In genomic region chr5:141605523-141606277, GRCh38 we compare ENCODE assay signal across 8 cellular contexts. TPM values are rescaled to one million over a fixed set of nuclear protein-coding genes. Genes with fewer than 3 reads are reported as not detected.
A peak's percentile ranks its signal among the peaks of the same experiment; 100 is the strongest.
DNase-seq lines count a peak whose midpoint lies in the region; ATAC-seq and TF ChIP-seq lines count a peak whose summit lies in the region.

No MANE protein-coding gene starts in this region.

- DNase-seq in DND-41 (peak; percentile 88), MG63 (peak; percentile 76), esophagus squamous epithelium (lab: John Stamatoyannopoulos, UW) (peak; percentile 34), A172 (ENCODE audit: low spot score) (no peak), HAP-1 (ENCODE audit: low spot score in 2 of 2) (no peak)
- DNase-seq in activated CD8-positive, alpha-beta T cell treated with anti-CD3 and anti-CD28 coated beads, Interleukin-2, amount 10 ng/mL, durations not matched to agents 7 days and 5 days = peak; percentile 90
- peak; percentile 41 to 42 for DNase-seq in stimulated activated CD4-positive, alpha-beta T cell treated with anti-CD3 and anti-CD28 coated beads, Interleukin-12 subunit alpha, Interleukin-12 subunit beta, amount 100 ng/mL, for 24 hours (ENCODE audit: low read depth in 2 of 2)

- peak overlapping the region in 1 of 2 experiments; percentile 45; a peak in 2 of 4 replicates for H3K4me3 ChIP-seq in DND-41 (ENCODE audit: low read depth in 1 of 2, low read length in 2 of 2)
- H3K4me3 ChIP-seq in MG63 = no peak overlapping the region
- H3K4me3 ChIP-seq in esophagus squamous epithelium = peak overlapping the region in 1 of 4 donors; percentile 9
- H3K4me3 ChIP-seq in HAP-1 = no peak overlapping the region

- no peaks in the 10 kb centered on the region for H3K9me3 Mint-ChIP-seq in activated CD8-positive, alpha-beta T cell treated with anti-CD3 and anti-CD28 coated beads, Interleukin-2, amount 10 ng/mL, durations not matched to agents 7 days and 5 days (ENCODE audit: insufficient read depth)

- H3K9me3 ChIP-seq in DND-41 (ENCODE audit: insufficient read depth, low read length, severe bottlenecking) = no peaks in the 10 kb centered on the region
- H3K9me3 ChIP-seq in MG63 = no peaks in the 10 kb centered on the region
- no peaks in the 10 kb centered on the region for H3K9me3 ChIP-seq in esophagus squamous epithelium
- H3K9me3 ChIP-seq in HAP-1 = no peaks in the 10 kb centered on the region

- 40 to 70% methylated on average over 6 of the region's 6 CpGs for WGBS in esophagus squamous epithelium, 2 donors

- H2AFZ ChIP-seq in DND-41 (ENCODE audit: low read depth, low read length) = peak overlapping the region; percentile 61; the same call in 1 of the 2 replicates

- H4K20me1 ChIP-seq in DND-41 (ENCODE audit: insufficient read depth, low read length) = peaks cover 6% of the 10 kb centered on the region; the same call in 1 of the 2 replicates

- H3K27ac Mint-ChIP-seq in activated CD8-positive, alpha-beta T cell treated with anti-CD3 and anti-CD28 coated beads, Interleukin-2, amount 10 ng/mL, durations not matched to agents 7 days and 5 days = peak overlapping the region; percentile 97

- peaks cover 91% of the 10 kb centered on the region for H3K79me2 ChIP-seq in DND-41 (ENCODE audit: insufficient read depth, low read length)

- peaks cover 88% of the 10 kb centered on the region for H3K4me1 Mint-ChIP-seq in activated CD8-positive, alpha-beta T cell treated with anti-CD3 and anti-CD28 coated beads, Interleukin-2, amount 10 ng/mL, durations not matched to agents 7 days and 5 days (ENCODE audit: low read depth)

- H3K27me3 ChIP-seq in DND-41 (ENCODE audit: insufficient read depth, low read length, poor library complexity) (no peaks in the 10 kb centered on the region), MG63 (no peaks in the 10 kb centered on the region), esophagus squamous epithelium (no peaks in the 10 kb centered on the region), HAP-1 (ENCODE audit: low read depth) (no peaks in the 10 kb centered on the region)

- H3K4me3 Mint-ChIP-seq in activated CD8-positive, alpha-beta T cell treated with anti-CD3 and anti-CD28 coated beads, Interleukin-2, amount 10 ng/mL, durations not matched to agents 7 days and 5 days = peak overlapping the region; percentile 77

- H3K4me2 ChIP-seq in DND-41 (ENCODE audit: insufficient read depth, low read length) = peak overlapping the region; percentile 57

- H3K36me3 ChIP-seq in DND-41 (ENCODE audit: insufficient read depth, low read length) (peaks cover 13% of the 10 kb centered on the region; the same call in 1 of the 2 replicates), MG63 (peaks cover 8% of the 10 kb centered on the region; the same call in 1 of the 2 replicates), esophagus squamous epithelium (peaks cover 0 to 9% (median 0%) of the 10 kb centered on the region in 3 donors), HAP-1 (replicated peaks) (peaks cover 4% of the 10 kb centered on the region; the same call in 1 of the 2 replicates)

- intact Hi-C loops in esophagus squamous epithelium (cut with DNase I) = no loop called here

- CTCF ChIA-PET in activated CD8-positive, alpha-beta T cell treated with anti-CD3 and anti-CD28 coated beads, Interleukin-2, amount 10 ng/mL, durations not matched to agents 7 days and 5 days (lab: Charles Lee) = interaction anchor here (0.6 to 6.0 kb wide), 9 partner anchors 8 to 45 kb away, joined by 3 to 108 read pairs (median 11); partner anchors contain the start of genes DIAPH1, FCHSD1, HDAC3 and RELL2

- in situ Hi-C loops in HAP-1 (cut with MboI; ENCODE audit: low sequenced_read_pairs) = no loop called here

- H3K36me3 Mint-ChIP-seq in activated CD8-positive, alpha-beta T cell treated with anti-CD3 and anti-CD28 coated beads, Interleukin-2, amount 10 ng/mL, durations not matched to agents 7 days and 5 days (ENCODE audit: low read depth) = peaks cover 57% of the 10 kb centered on the region

- peak overlapping the region; percentile 56 for H3K9ac ChIP-seq in DND-41 (ENCODE audit: low read depth, low read length)

- H3K4me1 ChIP-seq in DND-41 (ENCODE audit: insufficient read depth, low read length) = peaks cover 93% of the 10 kb centered on the region
- H3K4me1 ChIP-seq in esophagus squamous epithelium = peaks cover 11 to 52% (median 15%) of the 10 kb centered on the region in 3 donors
- peaks cover 13% of the 10 kb centered on the region for H3K4me1 ChIP-seq in HAP-1

- H3K27me3 Mint-ChIP-seq in activated CD8-positive, alpha-beta T cell treated with anti-CD3 and anti-CD28 coated beads, Interleukin-2, amount 10 ng/mL, durations not matched to agents 7 days and 5 days (ENCODE audit: low read depth) = no peaks in the 10 kb centered on the region

- TF ChIP-seq POLR2A in esophagus squamous epithelium (IDR thresholded peaks at IDR 0.05) = no peak

- POLR2A ChIA-PET in activated CD8-positive, alpha-beta T cell treated with anti-CD3 and anti-CD28 coated beads, Interleukin-2, amount 10 ng/mL, durations not matched to agents 7 days and 5 days (lab: Charles Lee) = interaction anchor here (0.6 to 4.3 kb wide), 9 partner anchors 9 to 941 kb away, joined by 3 to 30 read pairs (median 4); partner anchors contain the start of genes DIAPH1, HDAC3, RELL2 and WDR55

- peak; percentile 7 for TF ChIP-seq CTCF in DND-41 (IDR thresholded peaks at IDR 0.05; ENCODE audit: borderline replicate concordance, extremely low read depth, low read length, poor library complexity, severe bottlenecking)
- no peak for TF ChIP-seq CTCF in esophagus squamous epithelium (IDR thresholded peaks at IDR 0.05)

- H3K27ac ChIP-seq in DND-41 (ENCODE audit: low read length) = peak overlapping the region; percentile 92
- H3K27ac ChIP-seq in esophagus squamous epithelium = peak overlapping the region; percentile 33 to 87 (median 76)

- ATAC-seq in DND-41 (ENCODE audit: insufficient read depth, low read depth) (peak; percentile 96), GM21723 (IDR thresholded peaks at IDR 0.05; ENCODE audit: unreplicated experiment) (peak; percentile 95)
- ATAC-seq in activated CD8-positive, alpha-beta T cell treated with anti-CD3 and anti-CD28 coated beads, Interleukin-2, amount 10 ng/mL, durations not matched to agents 7 days and 5 days = peak; percentile 91

RNA-seq across cellular contexts. Expression of gene DIAPH1, which starts 13.1 kb away (rescaled TPM):
- total RNA-seq in MG63 (2014; rRNA removed; shearing (Covaris generic); ENCODE audit: low replicate concordance) = 28.4 and 43.9 TPM in 2 replicates
- 100 to 1,000 TPM; 281 to 286 TPM for total RNA-seq in activated CD8-positive, alpha-beta T cell treated with anti-CD3 and anti-CD28 coated beads, Interleukin-2, amount 10 ng/mL, durations not matched to agents 7 days and 5 days
- 100 to 1,000 TPM in 3 of 4 donors, 10 to 100 TPM in 1; 63.0 to 157 (median 124) TPM for total RNA-seq in esophagus squamous epithelium
- 28.2 and 32.9 TPM in 2 replicates for total RNA-seq in A172 (2014; rRNA removed; shearing (Covaris generic))

RNA-seq across cellular contexts. Expression of gene HDAC3, which starts 30.9 kb away (rescaled TPM):
- total RNA-seq in MG63 (2014; rRNA removed; shearing (Covaris generic); ENCODE audit: low replicate concordance) = 122 and 169 TPM in 2 replicates
- 10 to 100 TPM; 88.1 to 91.8 TPM for total RNA-seq in activated CD8-positive, alpha-beta T cell treated with anti-CD3 and anti-CD28 coated beads, Interleukin-2, amount 10 ng/mL, durations not matched to agents 7 days and 5 days
- total RNA-seq in esophagus squamous epithelium = 10 to 100 TPM; 33.0 to 60.8 (median 40.4) TPM
- total RNA-seq in A172 (2014; rRNA removed; shearing (Covaris generic)) = 74.1 and 78.7 TPM in 2 replicates

RNA-seq across cellular contexts. Expression of gene RELL2, which starts 31.1 kb away (rescaled TPM):
- total RNA-seq in MG63 (2014; rRNA removed; shearing (Covaris generic); ENCODE audit: low replicate concordance) = 13.2 and 15.1 TPM in 2 replicates
- total RNA-seq in activated CD8-positive, alpha-beta T cell treated with anti-CD3 and anti-CD28 coated beads, Interleukin-2, amount 10 ng/mL, durations not matched to agents 7 days and 5 days = 10 to 100 TPM; 36.9 to 37.1 TPM
- 10 to 100 TPM in 1 of 4 donors, 1 to 10 TPM in 3; 4.3 to 10.4 (median 6.4) TPM for total RNA-seq in esophagus squamous epithelium
- total RNA-seq in A172 (2014; rRNA removed; shearing (Covaris generic)) = 6.9 and 10.4 TPM in 2 replicates

RNA-seq across cellular contexts. Expression of gene FCHSD1, which starts 45.5 kb away (rescaled TPM):
- total RNA-seq in MG63 (2014; rRNA removed; shearing (Covaris generic); ENCODE audit: low replicate concordance) = 3.4 and 5.8 TPM in 2 replicates
- total RNA-seq in activated CD8-positive, alpha-beta T cell treated with anti-CD3 and anti-CD28 coated beads, Interleukin-2, amount 10 ng/mL, durations not matched to agents 7 days and 5 days = 10 to 100 TPM; 46.9 to 47.8 TPM
- total RNA-seq in esophagus squamous epithelium = 10 to 100 TPM in 2 of 4 donors, 1 to 10 TPM in 2; 6.0 to 27.7 (median 10.4) TPM
- 7.1 and 21.6 TPM in 2 replicates for total RNA-seq in A172 (2014; rRNA removed; shearing (Covaris generic))

Comparison
In these comparisons a context has a peak if more than half of its experiments do, and no peak if none do; other contexts are left out.
1. DNase-seq: peak in DND-41 (single experiment), MG63 (single experiment), activated CD8-positive, alpha-beta T cell treated with anti-CD3 and anti-CD28 coated beads, Interleukin-2, amount 10 ng/mL, durations not matched to agents 7 days and 5 days (single experiment), esophagus squamous epithelium (single experiment) and stimulated activated CD4-positive, alpha-beta T cell treated with anti-CD3 and anti-CD28 coated beads, Interleukin-12 subunit alpha, Interleukin-12 subunit beta, amount 100 ng/mL, for 24 hours (2 of 2); none in A172 (single experiment) and HAP-1 (0 of 2).
2. Peak in every context shown above with its lines, with median percentiles within 50 percentile points of each other: ATAC-seq.